ENCODE assay signal across 8 cellular contexts in genomic region chr4:75916091-75916661, GRCh38. TPM values are rescaled to one million over a fixed set of nuclear protein-coding genes. Genes with fewer than 3 reads are reported as not detected.
A peak's percentile ranks its signal among the peaks of the same experiment; 100 is the strongest.
DNase-seq lines count a peak whose midpoint lies in the region; ATAC-seq and TF ChIP-seq lines count a peak whose summit lies in the region.

No MANE protein-coding gene starts in this region.

- H3F3A ChIP-seq in PC-3 (ENCODE audit: low read length, unreplicated experiment), result no peaks in the 10 kb centered on the region

- peak overlapping the region in 6 of 11 experiments; percentile 28 to 57 (median 44); a peak in 5 of 22 replicates for H3K27ac ChIP-seq in BLaER1 treated with 17β-estradiol and CSF1 and Interleukin-3, amounts not matched to agents 10 nM and 100 nM
- no peak overlapping the region for H3K27ac ChIP-seq in PC-3 (ENCODE audit: low read length)
- no peak overlapping the region for H3K27ac ChIP-seq in mammary epithelial cell (ENCODE audit: insufficient read depth, low read depth, low read length)
- peak overlapping the region in 2 of 4 donors; percentile 25 to 36 for H3K27ac ChIP-seq in tibial nerve

- peaks cover 0 to 19% (median 14%) of the 10 kb centered on the region in 10 experiments; a peak in 15 of 20 replicates for H3K4me1 ChIP-seq in BLaER1 treated with 17β-estradiol and CSF1 and Interleukin-3, amounts not matched to agents 10 nM and 100 nM
- H3K4me1 ChIP-seq in PC-3 (ENCODE audit: insufficient read depth, low read length) (no peaks in the 10 kb centered on the region), mammary epithelial cell (ENCODE audit: insufficient read depth, low read length) (no peaks in the 10 kb centered on the region), tibial nerve (no peaks in the 10 kb centered on the region)

- H4K20me1 ChIP-seq in BLaER1 treated with 17β-estradiol and CSF1 and Interleukin-3, amounts not matched to agents 10 nM and 100 nM, result no peaks in the 10 kb centered on the region
- H4K20me1 ChIP-seq in PC-3 (ENCODE audit: low read length), result no peaks in the 10 kb centered on the region
- no peaks in the 10 kb centered on the region for H4K20me1 ChIP-seq in mammary epithelial cell (ENCODE audit: insufficient read depth, low read length)

- peaks cover 4 to 11% (median 8%) of the 10 kb centered on the region in 11 experiments; a peak in 21 of 22 replicates for H3K9me3 ChIP-seq in BLaER1 treated with 17β-estradiol and CSF1 and Interleukin-3, amounts not matched to agents 10 nM and 100 nM (replicated peaks in 1 of 11)
- no peaks in the 10 kb centered on the region for H3K9me3 ChIP-seq in PC-3 (ENCODE audit: low read length)
- no peaks in the 10 kb centered on the region for H3K9me3 ChIP-seq in mammary epithelial cell (replicated peaks; ENCODE audit: insufficient read depth, low read length)
- no peaks in the 10 kb centered on the region for H3K9me3 ChIP-seq in tibial nerve

- in situ Hi-C loops in mammary epithelial cell (cut with MboI; ENCODE audit: low sequenced_read_pairs in 2 of 2), result no loop called here

- no peak overlapping the region for H3K9ac ChIP-seq in BLaER1 treated with 17β-estradiol and CSF1 and Interleukin-3, amounts not matched to agents 10 nM and 100 nM
- H3K9ac ChIP-seq in PC-3 (ENCODE audit: low read length) (no peak overlapping the region), mammary epithelial cell (ENCODE audit: insufficient read depth, low read length) (no peak overlapping the region)

- peaks cover 49 to 94% (median 80%) of the 10 kb centered on the region in 11 experiments for H3K36me3 ChIP-seq in BLaER1 treated with 17β-estradiol and CSF1 and Interleukin-3, amounts not matched to agents 10 nM and 100 nM
- H3K36me3 ChIP-seq in PC-3 (ENCODE audit: low read depth, low read length) (no peaks in the 10 kb centered on the region), mammary epithelial cell (ENCODE audit: insufficient read depth, low read length) (peaks cover 2% of the 10 kb centered on the region), tibial nerve (peaks cover 0 to 73% (median 0%) of the 10 kb centered on the region in 3 donors)

- H3K9me2 ChIP-seq in PC-3 (replicated peaks; ENCODE audit: low read length), result no peaks in the 10 kb centered on the region

- peak; percentile 25 for DNase-seq in PC-3
- DNase-seq in mammary epithelial cell, result peak; percentile 16
- peak; percentile 76 for DNase-seq in kidney tubule cell (ENCODE audit: low spot score)
- DNase-seq in tibial nerve (ENCODE audit: low spot score in 2 of 2), result no peak
- no peak for DNase-seq in mucosa of gallbladder (ENCODE audit: low spot score)

- no TSS peak for BruUV-seq in PC-3 (replicated peaks; lab: Mats Ljungman, UMichigan)
- no TSS peak for BruUV-seq in mammary epithelial cell (replicated peaks; lab: Mats Ljungman, UMichigan)

- CTCF ChIA-PET in PC-3 (lab: Charles Lee) (interaction anchor here (1.0 to 1.1 kb wide), 3 partner anchors 12 to 171 kb away, joined by 3 to 5 read pairs (median 4); partner anchors contain the start of gene NAAA), mammary epithelial cell (lab: Charles Lee; ENCODE audit: low non-redundant PET) (interaction anchor here (0.6 to 0.7 kb wide), 6 partner anchors 20 to 589 kb away, joined by 3 to 6 read pairs (median 3); partner anchors contain the start of gene NAAA)

- no peak overlapping the region for H3K4me3 ChIP-seq in BLaER1 treated with 17β-estradiol and CSF1 and Interleukin-3, amounts not matched to agents 10 nM and 100 nM
- H3K4me3 ChIP-seq in GM12875 (ENCODE audit: low read depth, low read length) (no peak overlapping the region), PC-3 (ENCODE audit: low read length) (no peak overlapping the region), mammary epithelial cell (replicated peaks in 1 of 3; ENCODE audit: insufficient read depth in 1 of 3, low read depth in 2 of 3, low read length in 3 of 3) (no peak overlapping the region), tibial nerve (no peak overlapping the region)

- TF ChIP-seq POLR2A in tibial nerve (IDR thresholded peaks at IDR 0.05), result no peak

- 44% methylated on average over 1 of the region's 1 CpG for WGBS in mammary epithelial cell (ENCODE audit: low coverage, missing lambda C conversion rate)
- WGBS in tibial nerve, 2 donors, result 8 to 9% methylated on average over 1 of the region's 1 CpG

- TF ChIP-seq EP300 in tibial nerve (IDR thresholded peaks at IDR 0.05), result no peak

- no peaks in the 10 kb centered on the region for H3K27me3 ChIP-seq in BLaER1 treated with 17β-estradiol and CSF1 and Interleukin-3, amounts not matched to agents 10 nM and 100 nM
- H3K27me3 ChIP-seq in PC-3 (ENCODE audit: low read length) (no peaks in the 10 kb centered on the region), mammary epithelial cell (ENCODE audit: insufficient read depth, low read length) (no peaks in the 10 kb centered on the region), tibial nerve (no peaks in the 10 kb centered on the region)

- ATAC-seq in HG03280 (IDR thresholded peaks at IDR 0.05; ENCODE audit: unreplicated experiment), result peak; percentile 76
- ATAC-seq in PC-3, result peak; percentile 62

- H3K79me2 ChIP-seq in PC-3 (ENCODE audit: low read length) (no peaks in the 10 kb centered on the region), mammary epithelial cell (ENCODE audit: insufficient read depth, low read length) (no peaks in the 10 kb centered on the region)

- POLR2A ChIA-PET in PC-3 (lab: Charles Lee; ENCODE audit: unreplicated experiment), result no interaction called here

- TF ChIP-seq CTCF in GM12875 (IDR thresholded peaks at IDR 0.05; ENCODE audit: borderline replicate concordance, insufficient read depth, low read depth, low read length), result peak; percentile 81
- peak; percentile 78 for TF ChIP-seq CTCF in PC-3 (conservative IDR thresholded peaks at IDR 0.05; ENCODE audit: low read depth, low read length)
- TF ChIP-seq CTCF in mammary epithelial cell (conservative IDR thresholded peaks at IDR 0.05 in 1 of 2, IDR thresholded peaks at IDR 0.05 in 1 of 2; ENCODE audit: extremely low read depth in 1 of 2, insufficient read depth in 1 of 2, low read depth in 1 of 2, low read length in 2 of 2), result peak; percentile 81 to 86
- TF ChIP-seq CTCF in tibial nerve (IDR thresholded peaks at IDR 0.05), result peak; percentile 48 to 77 (median 73)

- H2AFZ ChIP-seq in PC-3 (ENCODE audit: low read length), result no peak overlapping the region
- H2AFZ ChIP-seq in mammary epithelial cell (ENCODE audit: low read depth, low read length), result no peak overlapping the region

- dilution Hi-C loops in mammary epithelial cell (cut with HindIII; ENCODE audit: low sequenced_read_pairs), result no loop called here

- no peak overlapping the region for H3K4me2 ChIP-seq in BLaER1 treated with 17β-estradiol and CSF1 and Interleukin-3, amounts not matched to agents 10 nM and 100 nM
- H3K4me2 ChIP-seq in PC-3 (ENCODE audit: low read length) (no peak overlapping the region), mammary epithelial cell (ENCODE audit: insufficient read depth, low read depth, low read length) (no peak overlapping the region)

- intact Hi-C loops in PC-3 (cut with micrococcal nuclease), result loop anchor here (1.0 kb wide), 1 partner anchor 151 kb away; no protein-coding TSS in a partner anchor
- intact Hi-C loops in mammary epithelial cell (cut with micrococcal nuclease), result loop anchor here (1.0 to 5.0 kb wide), 3 partner anchors 24 to 171 kb away; no protein-coding TSS in a partner anchor

RNA-seq across cellular contexts. Expression of gene PPEF2, which starts 13.9 kb away (rescaled TPM):
- 0.04 TPM in 1 of 2 replicates, not detected in the other for total RNA-seq in PC-3 (2014; rRNA removed)
- not detected for total RNA-seq in mammary epithelial cell
- not detected for polyA plus RNA-seq in mammary epithelial cell
- polyA minus RNA-seq in mammary epithelial cell, result not detected
- total RNA-seq in tibial nerve, result 1 to 10 TPM in 1 of 4 donors, under 1 TPM in 2, not detected in 1; under 0.01 to 1.1 (median 0.30) TPM
- total RNA-seq in mucosa of gallbladder, result not detected

RNA-seq across cellular contexts. Expression of gene NAAA, which starts 24.6 kb away (rescaled TPM):
- 21.9 and 48.6 TPM in 2 replicates for total RNA-seq in PC-3 (2014; rRNA removed)
- total RNA-seq in mammary epithelial cell, result 10 to 100 TPM; 16.1 to 21.3 TPM
- polyA plus RNA-seq in mammary epithelial cell, result 7.4 TPM
- not detected for polyA minus RNA-seq in mammary epithelial cell
- 100 to 1,000 TPM in 3 of 4 donors, 10 to 100 TPM in 1; 70.5 to 191 (median 170) TPM for total RNA-seq in tibial nerve
- total RNA-seq in mucosa of gallbladder, result 28.0 TPM

Comparison
In these comparisons a context has a peak if more than half of its experiments do, and no peak if none do; other contexts are left out.
1. H3K27ac ChIP-seq: peak in BLaER1 treated with 17β-estradiol and CSF1 and Interleukin-3, amounts not matched to agents 10 nM and 100 nM (6 of 11); none in PC-3 (single experiment) and mammary epithelial cell (single experiment).
2. DNase-seq: peak in PC-3 (single experiment), mammary epithelial cell (single experiment) and kidney tubule cell (single experiment); none in tibial nerve (0 of 2) and mucosa of gallbladder (single experiment).
3. Peak in every context shown above with its lines, with median percentiles within 50 percentile points of each other: CTCF ChIP-seq.